In genomic region chr20:41002842-41003142, GRCh38 we compare ENCODE assay signal across 9 cellular contexts. TPM values are rescaled to one million over a fixed set of nuclear protein-coding genes. Genes with fewer than 3 reads are reported as not detected.
DNase-seq lines count a peak whose midpoint lies in the region; ATAC-seq, FAIRE-seq and TF ChIP-seq lines count a peak whose summit lies in the region.
"Had no signal": no experiment of that assay in that cellular context is flagged by ENCODE, and none has a peak within 500 bp of the region (broad histone marks: within the 10 kb centered on the region; RNA-seq: fewer than 3 reads in every experiment).

No MANE protein-coding gene starts in this region.

- H3K4me3 ChIP-seq in astrocyte (ENCODE audit: insufficient read depth, low read depth, low read length) (peak overlapping the region; percentile 12), mesenchymal stem cell (ENCODE audit: insufficient read depth in 1 of 2, low read depth in 1 of 2, low read length in 2 of 2) (peak overlapping the region in 1 of 2 experiments; percentile 56), upper lobe of left lung (no peak overlapping the region)

- peak overlapping the region; percentile 87 for H2BK5ac ChIP-seq in mesenchymal stem cell (ENCODE audit: low read depth, low read length, poor library complexity, severe bottlenecking)

- H2AFZ ChIP-seq in astrocyte (ENCODE audit: low read depth, low read length) (peak overlapping the region; percentile 31), mesenchymal stem cell (ENCODE audit: low read depth, low read length) (no peak overlapping the region)

- H3K27me3 ChIP-seq in astrocyte (ENCODE audit: insufficient read depth, low read length) (no peaks in the 10 kb centered on the region), mesenchymal stem cell (ENCODE audit: control insufficient read depth in 1 of 2, insufficient read depth in 1 of 2, low read length in 2 of 2) (no peaks in the 10 kb centered on the region), upper lobe of left lung (no peaks in the 10 kb centered on the region)

- no peak overlapping the region for H3K4me3 Mint-ChIP-seq in activated naive CD4-positive, alpha-beta T cell treated with anti-CD3 and anti-CD28 coated beads, Interleukin-2, amount 50 U/mL, for 24 hours
- H3K4me3 Mint-ChIP-seq in astrocyte (ENCODE audit: unreplicated experiment): no peak overlapping the region

- no peaks in the 10 kb centered on the region for H3K27me3 Mint-ChIP-seq in activated naive CD4-positive, alpha-beta T cell treated with anti-CD3 and anti-CD28 coated beads, Interleukin-2, amount 50 U/mL, for 24 hours
- no peaks in the 10 kb centered on the region for H3K27me3 Mint-ChIP-seq in astrocyte (ENCODE audit: low read depth, unreplicated experiment)
- H3K27me3 Mint-ChIP-seq: IgD-negative memory B cell had no signal

- H3K27ac Mint-ChIP-seq in activated naive CD4-positive, alpha-beta T cell treated with anti-CD3 and anti-CD28 coated beads, Interleukin-2, amount 50 U/mL, for 24 hours: peak overlapping the region; percentile 90
- H3K27ac Mint-ChIP-seq in astrocyte (ENCODE audit: unreplicated experiment): peak overlapping the region; percentile 59

- H2BK12ac ChIP-seq in mesenchymal stem cell (ENCODE audit: low read length in 2 of 2): no peak overlapping the region

- H3K36me3 ChIP-seq in astrocyte (ENCODE audit: insufficient read depth, low read length): no peaks in the 10 kb centered on the region
- H3K36me3 ChIP-seq in mesenchymal stem cell (ENCODE audit: control insufficient read depth in 1 of 2, insufficient read depth in 2 of 2, low read depth in 1 of 2, low read length in 2 of 2): no peaks in the 10 kb centered on the region
- H3K36me3 ChIP-seq in upper lobe of left lung: no peaks in the 10 kb centered on the region

- H3K4me1 ChIP-seq in astrocyte (ENCODE audit: insufficient read depth, low read length) (peaks cover 38% of the 10 kb centered on the region), mesenchymal stem cell (ENCODE audit: control insufficient read depth, insufficient read depth, low read depth, low read length) (peaks cover 29% of the 10 kb centered on the region), upper lobe of left lung (peaks cover 56 to 66% (median 57%) of the 10 kb centered on the region in 4 donors)

- H4K20me1 ChIP-seq in astrocyte (ENCODE audit: insufficient read depth, low read length): no peaks in the 10 kb centered on the region

- no peak overlapping the region for H3K14ac ChIP-seq in mesenchymal stem cell (ENCODE audit: low read length in 2 of 2)

- no peak for TF ChIP-seq EP300 in upper lobe of left lung (IDR thresholded peaks at IDR 0.05)

- no peak for FAIRE-seq in astrocyte (lab: Jason Lieb, UNC)

- H2BK15ac ChIP-seq in mesenchymal stem cell (ENCODE audit: low read depth, poor library complexity, severe bottlenecking): no peak overlapping the region

- H3K36me3 Mint-ChIP-seq in activated naive CD4-positive, alpha-beta T cell treated with anti-CD3 and anti-CD28 coated beads, Interleukin-2, amount 50 U/mL, for 24 hours: no peaks in the 10 kb centered on the region
- H3K36me3 Mint-ChIP-seq in astrocyte (ENCODE audit: low read depth, unreplicated experiment): no peaks in the 10 kb centered on the region
- H3K36me3 Mint-ChIP-seq: IgD-negative memory B cell had no signal

- H3K18ac ChIP-seq in mesenchymal stem cell (ENCODE audit: low read depth in 1 of 2, low read length in 2 of 2): peak overlapping the region; percentile 71 to 86

- TF ChIP-seq POLR2A in upper lobe of left lung (IDR thresholded peaks at IDR 0.05): peak in 1 of 4 donors; percentile 21

- no peaks in the 10 kb centered on the region for H3K9me3 Mint-ChIP-seq in activated naive CD4-positive, alpha-beta T cell treated with anti-CD3 and anti-CD28 coated beads, Interleukin-2, amount 50 U/mL, for 24 hours
- H3K9me3 Mint-ChIP-seq in astrocyte (ENCODE audit: unreplicated experiment): no peaks in the 10 kb centered on the region

- peak overlapping the region in 1 of 2 experiments; percentile 63 for H3K4ac ChIP-seq in mesenchymal stem cell (ENCODE audit: low read depth in 1 of 2, low read length in 2 of 2)

- no peaks in the 10 kb centered on the region for H3K79me1 ChIP-seq in mesenchymal stem cell (replicated peaks; ENCODE audit: low read length, poor library complexity, severe bottlenecking)

- no peak for TF ChIP-seq CTCF in astrocyte (IDR thresholded peaks at IDR 0.05; ENCODE audit: insufficient read depth, low read depth, low read length)
- TF ChIP-seq CTCF in upper lobe of left lung (IDR thresholded peaks at IDR 0.05): no peak

- peaks cover 18% of the 10 kb centered on the region for H3K4me1 Mint-ChIP-seq in activated naive CD4-positive, alpha-beta T cell treated with anti-CD3 and anti-CD28 coated beads, Interleukin-2, amount 50 U/mL, for 24 hours
- H3K4me1 Mint-ChIP-seq in astrocyte (ENCODE audit: low read depth, unreplicated experiment): peaks cover 13% of the 10 kb centered on the region

- ATAC-seq in upper lobe of left lung (ENCODE audit: low FRiP score in 2 of 2): no peak
- ATAC-seq in GM21515 (IDR thresholded peaks at IDR 0.05; ENCODE audit: unreplicated experiment): no peak
- no peak for ATAC-seq in HG02840 (IDR thresholded peaks at IDR 0.05; ENCODE audit: low FRiP score, unreplicated experiment)

- peak overlapping the region; percentile 3 for H2AK5ac ChIP-seq in mesenchymal stem cell (ENCODE audit: low read length, severe bottlenecking)

- H2BK120ac ChIP-seq in mesenchymal stem cell (ENCODE audit: low read depth, low read length): peak overlapping the region; percentile 56

- H3K79me2 ChIP-seq in astrocyte (ENCODE audit: insufficient read depth, low read length): no peaks in the 10 kb centered on the region

- H3K9me3 ChIP-seq in astrocyte (ENCODE audit: insufficient read depth, low read depth, low read length) (peaks cover 4% of the 10 kb centered on the region), mesenchymal stem cell (ENCODE audit: control insufficient read depth, low read length) (no peaks in the 10 kb centered on the region), upper lobe of left lung (no peaks in the 10 kb centered on the region)

- H4K8ac ChIP-seq in mesenchymal stem cell (ENCODE audit: low read length): no peak overlapping the region

- no CpG with 5 or more reads among the region's 1 CpG for WGBS in mesenchymal stem cell
- WGBS in upper lobe of left lung, 2 donors: 71 to 93% methylated on average over 1 of the region's 1 CpG

- H3K9ac ChIP-seq in astrocyte (ENCODE audit: low read length) (peak overlapping the region; percentile 71), mesenchymal stem cell (ENCODE audit: low read length) (peak overlapping the region; percentile 83)

- H3K4me2 ChIP-seq in astrocyte (ENCODE audit: low read length) (peak overlapping the region; percentile 77), mesenchymal stem cell (ENCODE audit: low read length, poor library complexity, severe bottlenecking) (peak overlapping the region; percentile 19)

- no peak overlapping the region for H3K23ac ChIP-seq in mesenchymal stem cell (ENCODE audit: low read length in 2 of 2)

- no peak overlapping the region for H4K91ac ChIP-seq in mesenchymal stem cell (ENCODE audit: low read length)

- H3K27ac ChIP-seq in astrocyte (ENCODE audit: low read depth, low read length): peak overlapping the region; percentile 96
- peak overlapping the region; percentile 90 for H3K27ac ChIP-seq in mesenchymal stem cell (ENCODE audit: low read length, poor library complexity, severe bottlenecking)
- H3K27ac ChIP-seq in upper lobe of left lung: peak overlapping the region; percentile 86 to 96 (median 91)

- DNase-seq in activated naive CD4-positive, alpha-beta T cell treated with anti-CD3 and anti-CD28 coated beads, Interleukin-2, amount 50 U/mL, for 16 hours: no peak
- DNase-seq in astrocyte (ENCODE audit: low read depth) (no peak), mesenchymal stem cell (no peak), upper lobe of left lung (no peak), SHP77 treated with DMSO at 0.1 percent for 48 hours (lab: John Stamatoyannopoulos, UW) (no peak)

RNA-seq across cellular contexts. Expression of gene TOP1, which starts 25.8 kb away (rescaled TPM):
- total RNA-seq in astrocyte: 55.9 and 63.5 TPM in 2 replicates
- polyA plus RNA-seq in mesenchymal stem cell (2013, experiment 1 of 2): 68.4 TPM
- 65.1 TPM for polyA plus RNA-seq in mesenchymal stem cell (2013, experiment 2 of 2)
- 10 to 100 TPM; 39.8 to 94.2 (median 49.0) TPM for total RNA-seq in upper lobe of left lung
